ENCODE assay signal across 8 cellular contexts in genomic region chr1:148196949-148197348, GRCh38. TPM values are rescaled to one million over a fixed set of nuclear protein-coding genes. Genes with fewer than 3 reads are reported as not detected.
DNase-seq lines count a peak whose midpoint lies in the region; ATAC-seq lines count a peak whose summit lies in the region.
"Not testable (repeated sequence)": the region's sequence is repeated elsewhere in the genome, so short reads cannot be mapped to it uniquely, and the experiment has no call there.

No MANE protein-coding gene starts in this region.

- H3K36me3 Mint-ChIP-seq in CD4-positive, CD25-positive, alpha-beta regulatory T cell; activated CD4-positive, alpha-beta T cell treated with anti-CD3 and anti-CD28 coated beads for 36 hours (ENCODE audit: low read depth); activated T-helper 17 cell treated with anti-CD3 and anti-CD28 coated beads, Interleukin-2, amount 50 U/mL, for 72 hours (ENCODE audit: low read depth); effector memory CD8-positive, alpha-beta T cell (ENCODE audit: insufficient read depth); stimulated activated effector memory CD8-positive, alpha-beta T cell treated with anti-CD3 and anti-CD28 coated beads, Interleukin-12 subunit alpha, Interleukin-12 subunit beta, amount 100 ng/mL, for 72 hours: not testable (repeated sequence)

- not testable (repeated sequence) for H3K4me3 ChIP-seq in CD4-positive, CD25-positive, alpha-beta regulatory T cell (ENCODE audit: low read depth, low read length)

- H3K27me3 ChIP-seq in CD4-positive, CD25-positive, alpha-beta regulatory T cell (ENCODE audit: control insufficient read depth, insufficient read depth, low read length): not testable (repeated sequence)

- not testable (repeated sequence) for H3K4me1 ChIP-seq in CD4-positive, CD25-positive, alpha-beta regulatory T cell (ENCODE audit: control insufficient read depth, insufficient read depth, low read length, poor library complexity, severe bottlenecking)

- ATAC-seq in CD4-positive, CD25-positive, alpha-beta regulatory T cell (ENCODE audit: low read depth in 2 of 2): peak; percentile 87 to 93
- peak; percentile 59 for ATAC-seq in GM18519 (IDR thresholded peaks at IDR 0.05; ENCODE audit: low FRiP score, unreplicated experiment)
- peak; percentile 78 for ATAC-seq in HG02852 (IDR thresholded peaks at IDR 0.05; ENCODE audit: unreplicated experiment)
- peak; percentile 80 for ATAC-seq in activated CD4-positive, alpha-beta T cell treated with anti-CD3 and anti-CD28 coated beads for 36 hours
- ATAC-seq in activated T-helper 17 cell treated with anti-CD3 and anti-CD28 coated beads, Interleukin-2, amount 50 U/mL, for 72 hours (replicated peaks): peak; percentile 65
- peak; percentile 40 for ATAC-seq in effector memory CD8-positive, alpha-beta T cell (replicated peaks)
- peak; percentile 24 for ATAC-seq in stimulated activated effector memory CD8-positive, alpha-beta T cell treated with anti-CD3 and anti-CD28 coated beads, Interleukin-12 subunit alpha, Interleukin-12 subunit beta, amount 100 ng/mL, for 72 hours

- not testable (repeated sequence) for H3K9me3 Mint-ChIP-seq in CD4-positive, CD25-positive, alpha-beta regulatory T cell; activated CD4-positive, alpha-beta T cell treated with anti-CD3 and anti-CD28 coated beads for 36 hours (ENCODE audit: low read depth); activated T-helper 17 cell treated with anti-CD3 and anti-CD28 coated beads, Interleukin-2, amount 50 U/mL, for 72 hours; effector memory CD8-positive, alpha-beta T cell; stimulated activated effector memory CD8-positive, alpha-beta T cell treated with anti-CD3 and anti-CD28 coated beads, Interleukin-12 subunit alpha, Interleukin-12 subunit beta, amount 100 ng/mL, for 72 hours

- H3K36me3 ChIP-seq in CD4-positive, CD25-positive, alpha-beta regulatory T cell (ENCODE audit: control insufficient read depth, insufficient read depth, low read length); KOPT-K1 (ENCODE audit: insufficient read depth, low read length): not testable (repeated sequence)

- DNase-seq in CD4-positive, CD25-positive, alpha-beta regulatory T cell; activated CD4-positive, alpha-beta T cell treated with anti-CD3 and anti-CD28 coated beads for 36 hours; effector memory CD8-positive, alpha-beta T cell; stimulated activated effector memory CD8-positive, alpha-beta T cell treated with anti-CD3 and anti-CD28 coated beads, Interleukin-12 subunit alpha, Interleukin-12 subunit beta, amount 100 ng/mL, for 72 hours (ENCODE audit: low spot score in 2 of 2): not testable (repeated sequence)

- intact Hi-C loops in activated CD4-positive, alpha-beta T cell treated with anti-CD3 and anti-CD28 coated beads for 36 hours (cut with DNase I, micrococcal nuclease): not testable (repeated sequence)

- not testable (repeated sequence) for H3K27me3 Mint-ChIP-seq in CD4-positive, CD25-positive, alpha-beta regulatory T cell; activated CD4-positive, alpha-beta T cell treated with anti-CD3 and anti-CD28 coated beads for 36 hours; activated T-helper 17 cell treated with anti-CD3 and anti-CD28 coated beads, Interleukin-2, amount 50 U/mL, for 72 hours; effector memory CD8-positive, alpha-beta T cell

- CTCF ChIA-PET in activated CD4-positive, alpha-beta T cell treated with anti-CD3 and anti-CD28 coated beads for 36 hours (lab: Charles Lee): not testable (repeated sequence)

- not testable (repeated sequence) for H3K9me3 ChIP-seq in CD4-positive, CD25-positive, alpha-beta regulatory T cell (ENCODE audit: control insufficient read depth in 2 of 2, low read length in 2 of 2); KOPT-K1 (ENCODE audit: insufficient read depth, low read length, poor library complexity, severe bottlenecking)

- not testable (repeated sequence) for H3K4me3 Mint-ChIP-seq in CD4-positive, CD25-positive, alpha-beta regulatory T cell; activated CD4-positive, alpha-beta T cell treated with anti-CD3 and anti-CD28 coated beads for 36 hours; activated T-helper 17 cell treated with anti-CD3 and anti-CD28 coated beads, Interleukin-2, amount 50 U/mL, for 72 hours; effector memory CD8-positive, alpha-beta T cell; stimulated activated effector memory CD8-positive, alpha-beta T cell treated with anti-CD3 and anti-CD28 coated beads, Interleukin-12 subunit alpha, Interleukin-12 subunit beta, amount 100 ng/mL, for 72 hours

- not testable (repeated sequence) for H3K27ac Mint-ChIP-seq in CD4-positive, CD25-positive, alpha-beta regulatory T cell; activated CD4-positive, alpha-beta T cell treated with anti-CD3 and anti-CD28 coated beads for 36 hours; activated T-helper 17 cell treated with anti-CD3 and anti-CD28 coated beads, Interleukin-2, amount 50 U/mL, for 72 hours; effector memory CD8-positive, alpha-beta T cell; stimulated activated effector memory CD8-positive, alpha-beta T cell treated with anti-CD3 and anti-CD28 coated beads, Interleukin-12 subunit alpha, Interleukin-12 subunit beta, amount 100 ng/mL, for 72 hours

- not testable (repeated sequence) for H3K4me1 Mint-ChIP-seq in CD4-positive, CD25-positive, alpha-beta regulatory T cell; activated CD4-positive, alpha-beta T cell treated with anti-CD3 and anti-CD28 coated beads for 36 hours; activated T-helper 17 cell treated with anti-CD3 and anti-CD28 coated beads, Interleukin-2, amount 50 U/mL, for 72 hours; effector memory CD8-positive, alpha-beta T cell (ENCODE audit: low read depth in 2 of 2); stimulated activated effector memory CD8-positive, alpha-beta T cell treated with anti-CD3 and anti-CD28 coated beads, Interleukin-12 subunit alpha, Interleukin-12 subunit beta, amount 100 ng/mL, for 72 hours

- POLR2A ChIA-PET in activated CD4-positive, alpha-beta T cell treated with anti-CD3 and anti-CD28 coated beads for 36 hours (lab: Charles Lee): not testable (repeated sequence)

- not testable (repeated sequence) for H3K27ac ChIP-seq in CD4-positive, CD25-positive, alpha-beta regulatory T cell (ENCODE audit: insufficient read depth, low read length, poor library complexity, severe bottlenecking)
- H3K27ac ChIP-seq in KOPT-K1 (ENCODE audit: low read depth, low read length, poor library complexity, severe bottlenecking): peak overlapping the region; percentile 31

RNA-seq across cellular contexts. Expression of gene NBPF11, which starts 44.9 kb away (rescaled TPM):
- 22.6 TPM for total RNA-seq in CD4-positive, CD25-positive, alpha-beta regulatory T cell
- polyA plus RNA-seq in CD4-positive, CD25-positive, alpha-beta regulatory T cell: 1 to 10 TPM in 3 of 4 donors, under 1 TPM in 1; 0.92 to 2.2 (median 1.7) TPM
- 1 to 10 TPM; 6.8 to 7.6 TPM for total RNA-seq in activated CD4-positive, alpha-beta T cell treated with anti-CD3 and anti-CD28 coated beads for 36 hours
- total RNA-seq in activated T-helper 17 cell treated with anti-CD3 and anti-CD28 coated beads, Interleukin-2, amount 50 U/mL, for 72 hours: 10 to 100 TPM in 1 of 2 donors, 1 to 10 TPM in 1; 9.0 to 11.7 TPM

Comparison
In these comparisons a context has a peak if more than half of its experiments do, and no peak if none do; other contexts are left out.
1. ATAC-seq: peak in every context shown above with its lines; median percentile 90 in CD4-positive, CD25-positive, alpha-beta regulatory T cell; 80 in activated CD4-positive, alpha-beta T cell treated with anti-CD3 and anti-CD28 coated beads for 36 hours; 78 in HG02852; 65 in activated T-helper 17 cell treated with anti-CD3 and anti-CD28 coated beads, Interleukin-2, amount 50 U/mL, for 72 hours; 59 in GM18519; 40 in effector memory CD8-positive, alpha-beta T cell; 24 in stimulated activated effector memory CD8-positive, alpha-beta T cell treated with anti-CD3 and anti-CD28 coated beads, Interleukin-12 subunit alpha, Interleukin-12 subunit beta, amount 100 ng/mL, for 72 hours.